In the genomic region with DNA sequence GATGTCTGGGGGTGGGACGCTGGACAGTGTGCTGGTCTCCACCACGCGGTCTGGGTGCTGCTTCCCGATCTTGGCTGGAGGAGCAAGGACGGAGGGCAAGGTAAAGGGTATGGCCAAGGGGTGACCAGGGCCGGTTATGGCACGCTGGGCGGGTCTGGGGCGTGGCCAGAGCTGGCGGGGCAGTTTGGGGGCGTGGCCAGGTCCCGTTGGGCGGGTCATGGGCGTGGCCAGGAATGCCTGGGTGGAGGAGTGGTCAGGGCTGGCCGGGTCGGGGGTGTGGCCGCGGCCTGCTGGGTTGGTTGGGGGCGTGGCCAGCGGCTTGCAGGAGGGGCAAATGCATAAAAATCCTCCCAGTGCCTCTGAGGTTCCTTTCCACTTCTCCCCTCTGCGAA, we compare ENCODE assay signal across 8 cellular contexts.
A peak's percentile ranks its signal among the peaks of the same experiment; 100 is the strongest.
DNase-seq lines count a peak whose midpoint lies in the region; FAIRE-seq and TF ChIP-seq lines count a peak whose summit lies in the region.

No MANE protein-coding gene starts in this region.

- peak; percentile 98 for DNase-seq in AG08396 (ENCODE audit: low spot score)
- peak; percentile 92 for DNase-seq in GM20000 (ENCODE audit: low spot score)
- DNase-seq in T1000 (lab: John Stamatoyannopoulos, UW), result peak; percentile 93
- peak; percentile 64 for DNase-seq in fibroblast of the conjunctiva (ENCODE audit: low read depth)
- DNase-seq in stimulated activated CD4-positive, alpha-beta T cell treated with anti-CD3 and anti-CD28 coated beads, Interleukin-15, amount 100 ng/mL, for 24 hours, result peak; percentile 80
- no peak for DNase-seq in D721Med (ENCODE audit: insufficient read length, low spot score)
- no peak for DNase-seq in putamen (ENCODE audit: low spot score)
- no peak for DNase-seq in NCI-H1048 (lab: John Stamatoyannopoulos, UW)

- TF ChIP-seq CTCF in GM20000 (IDR thresholded peaks at IDR 0.05; ENCODE audit: extremely low read depth, missing control alignments), result no peak
- no peak for TF ChIP-seq CTCF in D721Med (IDR thresholded peaks at IDR 0.05; ENCODE audit: insufficient read depth, missing control alignments)

- FAIRE-seq in D721Med (lab: Jason Lieb, UNC), result no peak

Comparison
In these comparisons a context has a peak if more than half of its experiments do, and no peak if none do; other contexts are left out.
1. DNase-seq: peak in AG08396 (single experiment), GM20000 (single experiment), T1000 (single experiment), fibroblast of the conjunctiva (single experiment) and stimulated activated CD4-positive, alpha-beta T cell treated with anti-CD3 and anti-CD28 coated beads, Interleukin-15, amount 100 ng/mL, for 24 hours (single experiment); none in D721Med (single experiment), putamen (single experiment) and NCI-H1048 (single experiment).